8 cellular contexts compared by ENCODE assay signal in genomic region chr5:41925555-41925946, GRCh38. TPM values are rescaled to one million over a fixed set of nuclear protein-coding genes. Genes with fewer than 3 reads are reported as not detected.
A peak's percentile ranks its signal among the peaks of the same experiment; 100 is the strongest.
DNase-seq lines count a peak whose midpoint lies in the region; ATAC-seq lines count a peak whose summit lies in the region.

No MANE protein-coding gene starts in this region.

- ATAC-seq in GM18502 (IDR thresholded peaks at IDR 0.05; ENCODE audit: poor library complexity, unreplicated experiment) (peak; percentile 41), HG03135 (IDR thresholded peaks at IDR 0.05; ENCODE audit: unreplicated experiment) (peak; percentile 24), left lobe of liver (peak; percentile 41)

- DNase-seq in ACHN (peak; percentile 44), RPMI7951 (ENCODE audit: low read depth) (peak; percentile 50), cerebellar cortex (ENCODE audit: low spot score) (peak; percentile 52), left lobe of liver (ENCODE audit: low spot score) (peak; percentile 60), SW 1271 (lab: John Stamatoyannopoulos, UW) (no peak)
- DNase-seq in stimulated activated CD4-positive, alpha-beta T cell treated with anti-CD3 and anti-CD28 coated beads, TNF-alpha, amount 100 ng/mL, for 4 hours (ENCODE audit: low read depth in 3 of 3), result peak in 2 of 3 experiments; percentile 5 to 19

- in situ Hi-C loops in ACHN (cut with HindIII; ENCODE audit: low pct_ligation_motif_present, low pct_unique_long_range_greater_than_20kb, low sequenced_read_pairs), result no loop called here

RNA-seq across cellular contexts. Expression of gene FBXO4, which starts 0.5 kb away (rescaled TPM):
- 16.8 TPM in 2 replicates for total RNA-seq in RPMI7951 (2014; rRNA removed; shearing (Covaris generic))
- 5.6 TPM for total RNA-seq in left lobe of liver

RNA-seq across cellular contexts. Expression of gene RIMOC1, which starts 21.4 kb away (rescaled TPM):
- total RNA-seq in RPMI7951 (2014; rRNA removed; shearing (Covaris generic)), result 15.1 and 20.1 TPM in 2 replicates
- 10.6 TPM for total RNA-seq in left lobe of liver

RNA-seq across cellular contexts. Expression of gene OXCT1, which starts 55.3 kb away (rescaled TPM):
- total RNA-seq in RPMI7951 (2014; rRNA removed; shearing (Covaris generic)), result 28.8 and 31.8 TPM in 2 replicates
- total RNA-seq in left lobe of liver, result 0.75 TPM

Comparison
In these comparisons a context has a peak if more than half of its experiments do, and no peak if none do; other contexts are left out.
1. DNase-seq: peak in ACHN (single experiment), RPMI7951 (single experiment), cerebellar cortex (single experiment), left lobe of liver (single experiment) and stimulated activated CD4-positive, alpha-beta T cell treated with anti-CD3 and anti-CD28 coated beads, TNF-alpha, amount 100 ng/mL, for 4 hours (2 of 3); none in SW 1271 (0 of 2).
2. RNA of gene OXCT1, which starts 55.3 kb away (total RNA-seq): 28.8 to 31.8 TPM in RPMI7951; 0.75 TPM in left lobe of liver (single experiment); every median in the first group is over 10 times any median in the second.
3. Peak in every context shown above with its lines, with median percentiles within 50 percentile points of each other: ATAC-seq.